17 cellular contexts compared by ENCODE assay signal in genomic region chr17:78345791-78346494, GRCh38. TPM values are rescaled to one million over a fixed set of nuclear protein-coding genes. Genes with fewer than 3 reads are reported as not detected.
A peak's percentile ranks its signal among the peaks of the same experiment; 100 is the strongest.
DNase-seq lines count a peak whose midpoint lies in the region; ATAC-seq and TF ChIP-seq lines count a peak whose summit lies in the region.
"Had no signal": no experiment of that assay in that cellular context is flagged by ENCODE, and none has a peak within 500 bp of the region (broad histone marks: within the 10 kb centered on the region; RNA-seq: fewer than 3 reads in every experiment).

No MANE protein-coding gene starts in this region.

- peak overlapping the region; percentile 80 for H3K27ac ChIP-seq in foreskin keratinocyte
- H3K27ac ChIP-seq in lower lobe of right lung = no peak overlapping the region
- no peak overlapping the region for H3K27ac ChIP-seq in GM23338 (ENCODE audit: low read depth)
- H3K27ac ChIP-seq: GM23248, HL-60 had no signal

- no peaks in the 10 kb centered on the region; the same call in 1 of the 2 replicates for H3K9me2 ChIP-seq in GM23338 (ENCODE audit: insufficient read depth)

- H3K4me3 Mint-ChIP-seq in natural killer cell treated with Interleukin-12 subunit alpha and Interleukin-12 subunit beta and Interleukin-15 and Interleukin-18, amount 100 ng/mL, for 72 hours = no peak overlapping the region
- no peak overlapping the region for H3K4me3 Mint-ChIP-seq in natural killer cell
- no peak overlapping the region for H3K4me3 Mint-ChIP-seq in nephron
- no peak overlapping the region for H3K4me3 Mint-ChIP-seq in GM23338

- H3K4me1 ChIP-seq in foreskin keratinocyte (peaks cover 33% of the 10 kb centered on the region), lower lobe of right lung (peaks cover 84% of the 10 kb centered on the region), GM23338 (ENCODE audit: insufficient read depth) (peaks cover 18% of the 10 kb centered on the region)

- TF ChIP-seq CTCF in natural killer cell (IDR thresholded peaks at IDR 0.05) = no peak
- no peak for TF ChIP-seq CTCF in foreskin keratinocyte (conservative IDR thresholded peaks at IDR 0.05)
- no peak for TF ChIP-seq CTCF in nephron (IDR thresholded peaks at IDR 0.05; ENCODE audit: unreplicated experiment in 3 of 3)
- TF ChIP-seq CTCF in lower lobe of right lung (IDR thresholded peaks at IDR 0.05) = no peak
- TF ChIP-seq CTCF in GM23338 (conservative IDR thresholded peaks at IDR 0.05; ENCODE audit: low read depth in 2 of 2) = no peak

- in situ Hi-C loops in ACHN (cut with HindIII; ENCODE audit: low pct_ligation_motif_present, low pct_unique_long_range_greater_than_20kb, low sequenced_read_pairs) = no loop called here

- no peaks in the 10 kb centered on the region for H3K36me3 Mint-ChIP-seq in natural killer cell treated with Interleukin-12 subunit alpha and Interleukin-12 subunit beta and Interleukin-15 and Interleukin-18, amount 100 ng/mL, for 72 hours
- H3K36me3 Mint-ChIP-seq in natural killer cell (no peaks in the 10 kb centered on the region), nephron (ENCODE audit: low read depth) (no peaks in the 10 kb centered on the region), GM23338 (ENCODE audit: low read depth) (no peaks in the 10 kb centered on the region)

- H3K9me3 Mint-ChIP-seq in natural killer cell treated with Interleukin-12 subunit alpha and Interleukin-12 subunit beta and Interleukin-15 and Interleukin-18, amount 100 ng/mL, for 72 hours = no peaks in the 10 kb centered on the region
- H3K9me3 Mint-ChIP-seq in natural killer cell = no peaks in the 10 kb centered on the region
- H3K9me3 Mint-ChIP-seq in nephron = no peaks in the 10 kb centered on the region
- H3K9me3 Mint-ChIP-seq in GM23338 = 0 out of 3 replicates have a peak, but pooled peaks cover 4% of the 10 kb centered on the region

- peak overlapping the region in 1 of 2 donors; percentile 3 for H3K27ac Mint-ChIP-seq in natural killer cell treated with Interleukin-12 subunit alpha and Interleukin-12 subunit beta and Interleukin-15 and Interleukin-18, amount 100 ng/mL, for 72 hours
- H3K27ac Mint-ChIP-seq in natural killer cell (no peak overlapping the region), nephron (peak overlapping the region in 2 of 3 experiments; percentile 15 to 41), GM23338 (no peak overlapping the region)

- H3F3A ChIP-seq in GM23338 (replicated peaks; ENCODE audit: low read depth) = 0 out of 2 replicates have a peak, but pooled peaks cover 7% of the 10 kb centered on the region

- H4K20me1 ChIP-seq in GM23338 (replicated peaks; ENCODE audit: insufficient read depth) = no peaks in the 10 kb centered on the region

- peaks cover 44 to 50% of the 10 kb centered on the region in 2 donors for H3K4me1 Mint-ChIP-seq in natural killer cell treated with Interleukin-12 subunit alpha and Interleukin-12 subunit beta and Interleukin-15 and Interleukin-18, amount 100 ng/mL, for 72 hours (ENCODE audit: low read depth in 2 of 2)
- H3K4me1 Mint-ChIP-seq in natural killer cell = peaks cover 23 to 57% of the 10 kb centered on the region in 2 donors
- H3K4me1 Mint-ChIP-seq in nephron = peaks cover 43% of the 10 kb centered on the region
- peaks cover 17% of the 10 kb centered on the region for H3K4me1 Mint-ChIP-seq in GM23338

- peak; percentile 12 for DNase-seq in natural killer cell treated with Interleukin-12 subunit alpha and Interleukin-12 subunit beta and Interleukin-15 and Interleukin-18, amount 100 ng/mL, for 72 hours (ENCODE audit: low spot score)
- DNase-seq in natural killer cell (no peak), foreskin keratinocyte (no peak), lower lobe of right lung (no peak), GM23338 (ENCODE audit: low spot score) (no peak), ACHN (no peak)
- DNase-seq: DMS79, Karpas-422, MM.1S, NCI-H1105, NCI-H1694 treated with DMSO at 0.1 percent for 48 hours, NCI-H446 had no signal

- H2AFZ ChIP-seq in GM23338 = no peak overlapping the region
- H2AFZ ChIP-seq: GM23248 had no signal

- no peaks in the 10 kb centered on the region for H3K79me2 ChIP-seq in GM23338 (replicated peaks; ENCODE audit: insufficient read depth)

- no peak for ATAC-seq in natural killer cell treated with Interleukin-12 subunit alpha and Interleukin-12 subunit beta and Interleukin-15 and Interleukin-18, amount 100 ng/mL, for 72 hours
- ATAC-seq in natural killer cell = no peak
- ATAC-seq in foreskin keratinocyte = no peak
- ATAC-seq in lower lobe of right lung = no peak
- no peak for ATAC-seq in GM23338
- no peak for ATAC-seq in GM18502 (IDR thresholded peaks at IDR 0.05; ENCODE audit: poor library complexity, unreplicated experiment)
- ATAC-seq: Right ventricle myocardium inferior had no signal

- intact Hi-C loops in natural killer cell (cut with micrococcal nuclease) = no loop called here
- intact Hi-C loops in lower lobe of right lung (cut with DNase I) = no loop called here

- H3K4me3 ChIP-seq in lower lobe of right lung (no peak overlapping the region), GM23338 (no peak overlapping the region)
- H3K4me3 ChIP-seq: GM23248 had no signal

- H3K27me3 ChIP-seq in foreskin keratinocyte (no peaks in the 10 kb centered on the region), lower lobe of right lung (ENCODE audit: low read depth) (no peaks in the 10 kb centered on the region), GM23338 (ENCODE audit: insufficient read depth) (peaks cover 15% of the 10 kb centered on the region)

- H3K4me2 ChIP-seq in GM23338 = no peak overlapping the region

- no peaks in the 10 kb centered on the region for H3K36me3 ChIP-seq in lower lobe of right lung
- no peaks in the 10 kb centered on the region for H3K36me3 ChIP-seq in GM23338 (ENCODE audit: insufficient read depth)

- no peaks in the 10 kb centered on the region for H3K27me3 Mint-ChIP-seq in natural killer cell treated with Interleukin-12 subunit alpha and Interleukin-12 subunit beta and Interleukin-15 and Interleukin-18, amount 100 ng/mL, for 72 hours
- no peaks in the 10 kb centered on the region for H3K27me3 Mint-ChIP-seq in natural killer cell (ENCODE audit: low read depth in 2 of 2)
- H3K27me3 Mint-ChIP-seq in nephron (ENCODE audit: low read depth) = peaks cover 5% of the 10 kb centered on the region
- peaks cover 21% of the 10 kb centered on the region for H3K27me3 Mint-ChIP-seq in GM23338 (ENCODE audit: insufficient read depth, low read depth, poor library complexity)

- no peaks in the 10 kb centered on the region for H3K9me3 ChIP-seq in lower lobe of right lung

TF ChIP-seq in GM23338, 12 proteins besides CTCF, POLR2A, EP300 and RAD21 (continues in another document):
- TF ChIP-seq EZH2 (IDR thresholded peaks at IDR 0.05; ENCODE audit: low read depth, unreplicated experiment) = no peak

RNA-seq across cellular contexts. Expression of gene SOCS3, which starts 13.9 kb away (rescaled TPM):
- total RNA-seq in natural killer cell treated with Interleukin-12 subunit alpha and Interleukin-12 subunit beta and Interleukin-15 and Interleukin-18, amount 100 ng/mL, for 72 hours = 100 to 1,000 TPM; 110 to 156 TPM
- total RNA-seq in natural killer cell (10 to 100 TPM; 39.0 to 47.9 (median 43.6) TPM), foreskin keratinocyte (3.7 and 3.9 TPM in 2 replicates), lower lobe of right lung (69.5 TPM)
- polyA plus RNA-seq in foreskin keratinocyte (1.7 and 2.4 TPM in 2 replicates), GM23338 (2016; fragmentation: Nextera tagmentation; extraction: Ambion mirVana) (13.2 TPM in 2 replicates)
- 25.1 and 32.9 TPM in 2 replicates for total RNA-seq in GM23338 (2014; rRNA removed; shearing (Covaris generic))

RNA-seq across cellular contexts. Expression of gene PGS1, which starts 32.5 kb away (rescaled TPM):
- 100 to 1,000 TPM in 1 of 2 donors, 10 to 100 TPM in 1; 83.0 to 139 TPM for total RNA-seq in natural killer cell treated with Interleukin-12 subunit alpha and Interleukin-12 subunit beta and Interleukin-15 and Interleukin-18, amount 100 ng/mL, for 72 hours
- total RNA-seq in natural killer cell (10 to 100 TPM; 47.9 to 53.6 (median 48.3) TPM), foreskin keratinocyte (14.8 and 14.9 TPM in 2 replicates), lower lobe of right lung (90.9 TPM)
- polyA plus RNA-seq in foreskin keratinocyte (12.3 and 14.3 TPM in 2 replicates), GM23338 (2016; fragmentation: Nextera tagmentation; extraction: Ambion mirVana) (42.5 and 43.9 TPM in 2 replicates)
- 65.8 and 67.1 TPM in 2 replicates for total RNA-seq in GM23338 (2014; rRNA removed; shearing (Covaris generic))

Comparison
In these comparisons a context has a peak if more than half of its experiments do, and no peak if none do; other contexts are left out.
1. H3K27ac Mint-ChIP-seq: peak in nephron (2 of 3); none in natural killer cell (0 of 2) and GM23338 (single experiment).